29 cellular contexts compared by ENCODE assay signal in the genomic region with DNA sequence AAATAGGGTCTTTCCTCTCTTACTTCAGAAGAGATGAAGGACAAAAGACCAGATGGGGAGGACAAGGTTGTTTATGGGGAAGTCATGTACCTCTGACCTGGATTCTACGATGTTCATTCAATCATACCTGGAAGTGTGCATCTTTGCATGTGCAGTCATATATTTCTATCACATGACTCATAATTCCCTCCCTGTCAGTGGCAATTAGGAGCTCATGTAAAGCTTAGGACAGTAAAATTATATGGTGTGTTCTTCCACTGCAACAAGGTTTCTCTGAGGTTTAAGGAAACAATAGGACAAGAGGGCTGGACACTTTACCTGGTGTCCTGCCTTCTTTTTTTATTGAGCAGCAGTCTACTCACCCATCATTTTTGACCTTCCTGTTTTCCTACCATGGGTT. TPM values are rescaled to one million over a fixed set of nuclear protein-coding genes. Genes with fewer than 3 reads are reported as not detected.
A peak's percentile ranks its signal among the peaks of the same experiment; 100 is the strongest.
DNase-seq lines count a peak whose midpoint lies in the region; ATAC-seq, FAIRE-seq and TF ChIP-seq lines count a peak whose summit lies in the region.
"Had no signal": no experiment of that assay in that cellular context is flagged by ENCODE, and none has a peak within 500 bp of the region (broad histone marks: within the 10 kb centered on the region; RNA-seq: fewer than 3 reads in every experiment).

No MANE protein-coding gene starts in this region.

- intact Hi-C loops in CD14-positive monocyte (cut with micrococcal nuclease) = no loop called here

- H3K36me3 ChIP-seq in mucosa of rectum (ENCODE audit: control insufficient read depth in 2 of 2, insufficient read depth in 2 of 2, low read length in 2 of 2) = no peaks in the 10 kb centered on the region
- H3K36me3 ChIP-seq: BE2C, HAP-1 had no signal

- POLR2A ChIA-PET in A549 (lab: Yijun Ruan, JAX) = no interaction called here

- H3K9me3 ChIP-seq in A549 = peaks cover 46% of the 10 kb centered on the region
- peaks cover 5 to 8% of the 10 kb centered on the region in 2 donors for H3K9me3 ChIP-seq in mucosa of rectum (ENCODE audit: control insufficient read depth in 2 of 2, low read length in 2 of 2)
- H3K9me3 ChIP-seq: BE2C, HAP-1 had no signal

- H3K4me3 Mint-ChIP-seq in CD14-positive monocyte (no peak overlapping the region), glutamatergic neuron (ENCODE audit: unreplicated experiment) (no peak overlapping the region)
- H3K4me3 Mint-ChIP-seq: CD4-positive, alpha-beta memory T cell; HFFc6 had no signal

- ATAC-seq in A549 = no peak
- ATAC-seq in esophagus mucosa = peak; percentile 62
- ATAC-seq in GM18867 (IDR thresholded peaks at IDR 0.05; ENCODE audit: unreplicated experiment) = no peak

- H3K27ac Mint-ChIP-seq in CD14-positive monocyte (no peak overlapping the region), glutamatergic neuron (ENCODE audit: unreplicated experiment) (no peak overlapping the region)
- H3K27ac Mint-ChIP-seq: HFFc6 had no signal

- no peak for TF ChIP-seq EP300 in A549 (IDR thresholded peaks at IDR 0.05)

- WGBS in A549 (ENCODE audit: missing lambda C conversion rate) = 0% methylated on average over 1 of the region's 1 CpG

- no peak for TF ChIP-seq CTCF in A549 (IDR thresholded peaks at IDR 0.05)
- TF ChIP-seq CTCF in CD14-positive monocyte (IDR thresholded peaks at IDR 0.05) = no peak
- TF ChIP-seq CTCF in glutamatergic neuron (IDR thresholded peaks at IDR 0.05; ENCODE audit: partially characterized antibody, unreplicated experiment) = no peak

- H3K36me3 Mint-ChIP-seq in CD14-positive monocyte = no peaks in the 10 kb centered on the region
- H3K36me3 Mint-ChIP-seq in glutamatergic neuron (ENCODE audit: unreplicated experiment) = no peaks in the 10 kb centered on the region

- DNase-seq in A549 (ENCODE audit: low read depth in 1 of 2, low spot score in 1 of 2) (no peak), NCI-H69 (lab: John Stamatoyannopoulos, UW) (peak; percentile 46), CD14-positive monocyte (ENCODE audit: low spot score) (no peak), NCI-H524 (lab: John Stamatoyannopoulos, UW) (no peak), glutamatergic neuron (no peak)
- DNase-seq: ACHN; AML-193; BE2C; Calu3; CD4-positive, alpha-beta memory T cell; COR-L47; DMS53; DMS79 treated with DMSO at 0.1 percent for 48 hours; GF-D8; GOT3; HFFc6 had no signal

- H3K4me2 ChIP-seq in A549 = no peak overlapping the region

- H3K27me3 Mint-ChIP-seq in CD14-positive monocyte (ENCODE audit: low read depth in 3 of 3) (peaks cover 10 to 47% (median 15%) of the 10 kb centered on the region in 3 donors), glutamatergic neuron (ENCODE audit: unreplicated experiment) (peaks cover 4% of the 10 kb centered on the region)

- peak; percentile 74 for FAIRE-seq in A549 (lab: Jason Lieb, UNC)
- FAIRE-seq: A204.1, GM12891, GM18507, GM19239, H54 had no signal

- H3K27ac ChIP-seq in A549 (no peak overlapping the region), mucosa of rectum (ENCODE audit: low read depth in 2 of 2, low read length in 2 of 2) (peak overlapping the region; percentile 75 to 79)
- H3K27ac ChIP-seq: 22Rv1; BLaER1 treated with 17β-estradiol and CSF1 and Interleukin-3, amounts not matched to agents 10 nM and 100 nM had no signal

- H3K9me3 Mint-ChIP-seq in CD14-positive monocyte (peaks cover 17 to 41% (median 35%) of the 10 kb centered on the region in 7 donors), glutamatergic neuron (ENCODE audit: unreplicated experiment) (no peaks in the 10 kb centered on the region)

- no peaks in the 10 kb centered on the region for H3K4me1 Mint-ChIP-seq in CD14-positive monocyte
- no peaks in the 10 kb centered on the region for H3K4me1 Mint-ChIP-seq in glutamatergic neuron (ENCODE audit: low read depth, unreplicated experiment)
- H3K4me1 Mint-ChIP-seq: CD4-positive, alpha-beta memory T cell had no signal

- CTCF ChIA-PET in A549 (lab: Yijun Ruan, JAX) = interaction anchor here (0.8 to 6.7 kb wide), 3 partner anchors 27 to 98 kb away, joined by 3 to 44 read pairs (median 24); no protein-coding TSS in a partner anchor

- no peak overlapping the region for H3K9ac ChIP-seq in mucosa of rectum (ENCODE audit: low read depth in 1 of 2, low read length in 2 of 2)
- H3K9ac ChIP-seq: BLaER1 treated with 17β-estradiol and CSF1 and Interleukin-3, amounts not matched to agents 10 nM and 100 nM had no signal

- H3K4me1 ChIP-seq in A549 (no peaks in the 10 kb centered on the region), mucosa of rectum (ENCODE audit: control insufficient read depth in 2 of 2, insufficient read depth in 2 of 2, low read length in 2 of 2) (peaks cover 13 to 30% of the 10 kb centered on the region in 2 donors)
- H3K4me1 ChIP-seq: BE2C, HAP-1 had no signal

- TF ChIP-seq RAD21 in A549 (conservative IDR thresholded peaks at IDR 0.05 in 1 of 2, IDR thresholded peaks at IDR 0.05 in 1 of 2) = no peak

- H3K4me3 ChIP-seq in A549 = no peak overlapping the region
- no peak overlapping the region for H3K4me3 ChIP-seq in mucosa of rectum (ENCODE audit: low read length in 2 of 2)
- H3K4me3 ChIP-seq: BLaER1 treated with 17β-estradiol and CSF1 and Interleukin-3, amounts not matched to agents 10 nM and 100 nM; HAP-1 had no signal

- peaks cover 0 to 5% of the 10 kb centered on the region in 2 donors for H3K27me3 ChIP-seq in mucosa of rectum (ENCODE audit: control insufficient read depth in 2 of 2, insufficient read depth in 2 of 2, low read length in 2 of 2)
- H3K27me3 ChIP-seq: BLaER1 treated with 17β-estradiol and CSF1 and Interleukin-3, amounts not matched to agents 10 nM and 100 nM had no signal

- no peak for TF ChIP-seq POLR2A in A549 (IDR thresholded peaks at IDR 0.05; ENCODE audit: low read length)

TF ChIP-seq in A549, 52 proteins besides CTCF, POLR2A, EP300 and RAD21:
- TF ChIP-seq SMC3 (IDR thresholded peaks at IDR 0.05) (no peak), ZNF302 (CRISPR knock-in tag; IDR thresholded peaks at IDR 0.05) (no peak), NFE2L2 (conservative IDR thresholded peaks at IDR 0.05; ENCODE audit: low read length) (no peak), POLR2AphosphoS2 (conservative IDR thresholded peaks at IDR 0.05; ENCODE audit: low read length) (no peak), FOSB (CRISPR knock-in tag; IDR thresholded peaks at IDR 0.05) (no peak), HDAC2 (IDR thresholded peaks at IDR 0.05) (no peak), ZC3H11A (IDR thresholded peaks at IDR 0.05) (no peak), MAZ (IDR thresholded peaks at IDR 0.05; ENCODE audit: borderline replicate concordance, low read depth, low read length) (no peak), ZSCAN20 (CRISPR knock-in tag; IDR thresholded peaks at IDR 0.05) (no peak), EHF (CRISPR knock-in tag; IDR thresholded peaks at IDR 0.05) (no peak)
- TF ChIP-seq, protein P1, sequence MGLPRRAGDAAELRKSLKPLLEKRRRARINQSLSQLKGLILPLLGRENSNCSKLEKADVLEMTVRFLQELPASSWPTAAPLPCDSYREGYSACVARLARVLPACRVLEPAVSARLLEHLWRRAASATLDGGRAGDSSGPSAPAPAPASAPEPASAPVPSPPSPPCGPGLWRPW (IDR thresholded peaks at IDR 0.05) = no peak

RNA-seq across cellular contexts. Expression of gene CEACAM7, which starts 19.8 kb away (rescaled TPM):
- polyA plus RNA-seq in A549 (2011; rRNA removed) (0.04 TPM in 1 of 2 replicates, not detected in the other), A549 (2017; fragmentation: RNase III; extraction: RNeasy Plus Mini Kit Qiagen cat#74134 plus additional on column Dnase treatment) (0.05 TPM in 1 of 3 replicates, not detected in the others), CD14-positive monocyte (not detected)
- not detected in 2 replicates for polyA plus RNA-seq in A549 (2012; cell fraction: cytosol; rRNA removed)
- not detected in 2 replicates for polyA plus RNA-seq in A549 (2012; cell fraction: nucleus; rRNA removed)
- not detected in 2 replicates for polyA minus RNA-seq in A549 (2011; rRNA and poly(A)+ RNA removed)
- total RNA-seq in esophagus mucosa (71.9 TPM), glutamatergic neuron (ENCODE audit: unreplicated experiment) (not detected)
- total RNA-seq: CD4-positive, alpha-beta memory T cell; Daoy; G401; HFFc6 had no signal
- polyA plus RNA-seq: CD4-positive, alpha-beta memory T cell had no signal

RNA-seq across cellular contexts. Expression of gene CEACAM5, which starts 40.1 kb away (rescaled TPM):
- polyA plus RNA-seq in A549 (2011; rRNA removed) (1.3 and 2.3 TPM in 2 replicates), A549 (2017; fragmentation: RNase III; extraction: RNeasy Plus Mini Kit Qiagen cat#74134 plus additional on column Dnase treatment) (0.12 TPM in 1 of 3 replicates, not detected in the others), CD14-positive monocyte (not detected)
- polyA plus RNA-seq in A549 (2012; cell fraction: cytosol; rRNA removed) = 0.16 and 0.22 TPM in 2 replicates
- 0.40 and 0.62 TPM in 2 replicates for polyA plus RNA-seq in A549 (2012; cell fraction: nucleus; rRNA removed)
- 0.78 and 1.4 TPM in 2 replicates for polyA minus RNA-seq in A549 (2011; rRNA and poly(A)+ RNA removed)
- total RNA-seq in esophagus mucosa (369 TPM), glutamatergic neuron (ENCODE audit: unreplicated experiment) (not detected)
- total RNA-seq: CD4-positive, alpha-beta memory T cell; Daoy; G401 had no signal
- polyA plus RNA-seq: CD4-positive, alpha-beta memory T cell had no signal

RNA-seq across cellular contexts. Expression of gene CEACAM4, which starts 41.4 kb away (rescaled TPM):
- polyA plus RNA-seq in A549 (2011; rRNA removed) = not detected in 2 replicates
- not detected in 2 replicates for polyA plus RNA-seq in A549 (2012; cell fraction: cytosol; rRNA removed)
- polyA plus RNA-seq in A549 (2012; cell fraction: nucleus; rRNA removed) = not detected in 2 replicates
- not detected in 3 replicates for polyA plus RNA-seq in A549 (2017; fragmentation: RNase III; extraction: RNeasy Plus Mini Kit Qiagen cat#74134 plus additional on column Dnase treatment)
- not detected in 2 replicates for polyA minus RNA-seq in A549 (2011; rRNA and poly(A)+ RNA removed)
- total RNA-seq in esophagus mucosa = 0.24 TPM
- polyA plus RNA-seq in CD14-positive monocyte = 10 to 100 TPM; 23.1 to 27.5 TPM
- not detected for total RNA-seq in glutamatergic neuron (ENCODE audit: unreplicated experiment)
- total RNA-seq: Calu3, Daoy, G401, HFFc6 had no signal
- polyA plus RNA-seq: CD4-positive, alpha-beta memory T cell had no signal

Comparison
In these comparisons a context has a peak if more than half of its experiments do, and no peak if none do; other contexts are left out.
1. H3K27ac ChIP-seq: peak in mucosa of rectum (2 of 2); none in A549 (0 of 2).
2. RNA of gene CEACAM7, which starts 19.8 kb away (total RNA-seq): 71.9 TPM in esophagus mucosa (single experiment); not detected in glutamatergic neuron (single experiment); every median in the first group is over 10 times any median in the second.
3. RNA of gene CEACAM5, which starts 40.1 kb away (total RNA-seq): 369 TPM in esophagus mucosa (single experiment); not detected in glutamatergic neuron (single experiment); every median in the first group is over 100 times any median in the second.